In the genomic region with DNA sequence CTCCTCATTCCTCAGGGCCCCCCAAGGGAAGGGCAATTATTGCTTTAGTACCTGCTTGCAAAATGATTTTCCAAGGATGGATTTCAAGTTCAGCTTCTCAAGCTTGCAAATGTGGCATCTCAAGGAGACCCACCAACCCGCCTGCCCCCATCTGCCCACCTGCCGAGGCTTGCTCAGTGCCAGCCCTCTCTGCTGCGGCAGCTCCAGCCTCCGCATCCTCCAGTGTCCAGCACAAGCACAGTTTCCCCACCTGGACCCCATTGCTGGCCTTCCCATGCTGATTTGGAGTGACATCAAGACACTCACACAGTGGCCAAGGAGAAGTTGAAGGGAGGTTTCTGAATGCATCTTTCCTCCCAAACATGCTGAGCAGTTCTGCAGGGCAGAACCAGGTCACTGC, we compare ENCODE assay signal across 27 cellular contexts.
A peak's percentile ranks its signal among the peaks of the same experiment; 100 is the strongest.
DNase-seq lines count a peak whose midpoint lies in the region; ATAC-seq and TF ChIP-seq lines count a peak whose summit lies in the region.
"Had no signal": no experiment of that assay in that cellular context is flagged by ENCODE, and none has a peak within 500 bp of the region (broad histone marks: within the 10 kb centered on the region; RNA-seq: fewer than 3 reads in every experiment).

No MANE protein-coding gene starts in this region.

- peaks cover 16% of the 10 kb centered on the region for H3K27me3 ChIP-seq in RWPE2 (ENCODE audit: insufficient read depth, poor library complexity, severe bottlenecking)
- H3K27me3 ChIP-seq: BE2C; BLaER1; BLaER1 treated with 17β-estradiol and CSF1 and Interleukin-3, amounts not matched to agents 10 nM and 100 nM had no signal

- no peak for TF ChIP-seq CTCF in RWPE2 (IDR thresholded peaks at IDR 0.05; ENCODE audit: poor library complexity, severe bottlenecking)
- no peak for TF ChIP-seq CTCF in GM13976 (IDR thresholded peaks at IDR 0.05; ENCODE audit: borderline replicate concordance, control extremely low read depth, extremely low read depth, insufficient read depth, missing control alignments)

- DNase-seq in RWPE2 (ENCODE audit: low spot score) (peak; percentile 52), GM13976 (ENCODE audit: low spot score) (no peak)
- DNase-seq: 8988T; ACHN; AML-193; BE2C; C1 segment of cervical spinal cord; Caco-2; Calu3; CD4-positive, alpha-beta memory T cell; CD4-positive, alpha-beta T cell; CD4-positive, CD25-positive, alpha-beta regulatory T cell; CD8-positive, alpha-beta memory T cell; CD8-positive, alpha-beta T cell; COR-L47; DMS 273 treated with DMSO at 0.1 percent for 48 hours; DMS153; DMS53; DMS79; DMS79 treated with DMSO at 0.1 percent for 48 hours; DND-41; EL had no signal

- H3K4me3 ChIP-seq in RWPE2 (ENCODE audit: severe bottlenecking), result no peak overlapping the region
- H3K4me3 ChIP-seq: A549; BLaER1; BLaER1 treated with 17β-estradiol and CSF1 and Interleukin-3, amounts not matched to agents 10 nM and 100 nM had no signal

- no peaks in the 10 kb centered on the region for H3K4me1 ChIP-seq in RWPE2 (ENCODE audit: insufficient read depth, poor library complexity, severe bottlenecking)
- H3K4me1 ChIP-seq: A549; BE2C; BLaER1; BLaER1 treated with 17β-estradiol and CSF1 and Interleukin-3, amounts not matched to agents 10 nM and 100 nM; Caco-2 had no signal

- no peaks in the 10 kb centered on the region for H3K36me3 ChIP-seq in RWPE2 (ENCODE audit: low read depth)
- H3K36me3 ChIP-seq: BE2C; BLaER1; BLaER1 treated with 17β-estradiol and CSF1 and Interleukin-3, amounts not matched to agents 10 nM and 100 nM had no signal

- no peak for ATAC-seq in RWPE2 (ENCODE audit: low read depth)
- ATAC-seq: A549; CD8-positive, alpha-beta T cell had no signal

- in situ Hi-C loops in GM13976 (cut with MboI; ENCODE audit: low sequenced_read_pairs, unreplicated experiment), result no loop called here

- H3K9me3 ChIP-seq in RWPE2 (ENCODE audit: severe bottlenecking), result no peaks in the 10 kb centered on the region
- H3K9me3 ChIP-seq: A549; BE2C; BLaER1; BLaER1 treated with 17β-estradiol and CSF1 and Interleukin-3, amounts not matched to agents 10 nM and 100 nM; Caco-2 had no signal

- no peak overlapping the region for H3K27ac ChIP-seq in RWPE2 (ENCODE audit: poor library complexity, severe bottlenecking)
- H3K27ac ChIP-seq: 22Rv1; A549; BLaER1; BLaER1 treated with 17β-estradiol and CSF1 and Interleukin-3, amounts not matched to agents 10 nM and 100 nM; C4-2B had no signal
